ENCODE assay signal across 26 cellular contexts in genomic region chr17:48527742-48528028, GRCh38. TPM values are rescaled to one million over a fixed set of nuclear protein-coding genes. Genes with fewer than 3 reads are reported as not detected.
DNase-seq lines count a peak whose midpoint lies in the region; ATAC-seq, FAIRE-seq and TF ChIP-seq lines count a peak whose summit lies in the region.
"Had no signal": no experiment of that assay in that cellular context is flagged by ENCODE, and none has a peak within 500 bp of the region (broad histone marks: within the 10 kb centered on the region; RNA-seq: fewer than 3 reads in every experiment).

No MANE protein-coding gene starts in this region.

- H3K4me1 Mint-ChIP-seq in astrocyte (ENCODE audit: low read depth, unreplicated experiment): no peaks in the 10 kb centered on the region
- H3K4me1 Mint-ChIP-seq in activated CD4-positive, alpha-beta T cell treated with anti-CD3 and anti-CD28 coated beads, Interleukin-2, amount 10 ng/mL, durations not matched to agents 7 days and 5 days: peaks cover 1% of the 10 kb centered on the region

- no peak overlapping the region for H3K27ac Mint-ChIP-seq in astrocyte (ENCODE audit: unreplicated experiment)
- no peak overlapping the region for H3K27ac Mint-ChIP-seq in activated CD4-positive, alpha-beta T cell treated with anti-CD3 and anti-CD28 coated beads, Interleukin-2, amount 10 ng/mL, durations not matched to agents 7 days and 5 days
- H3K27ac Mint-ChIP-seq: stimulated activated naive CD8-positive, alpha-beta T cell treated with anti-CD3 and anti-CD28 coated beads, Interleukin-15, Interleukin-2, amounts not matched to agents 100 ng/mL and 50 ng/mL, for 24 hours had no signal

- intact Hi-C loops in lower lobe of right lung (cut with DNase I): no loop called here

- no peaks in the 10 kb centered on the region for H3K79me2 ChIP-seq in astrocyte (ENCODE audit: insufficient read depth, low read length)

- peak overlapping the region; percentile 60 for H3K4me3 Mint-ChIP-seq in astrocyte (ENCODE audit: unreplicated experiment)
- no peak overlapping the region for H3K4me3 Mint-ChIP-seq in activated CD4-positive, alpha-beta T cell treated with anti-CD3 and anti-CD28 coated beads, Interleukin-2, amount 10 ng/mL, durations not matched to agents 7 days and 5 days
- H3K4me3 Mint-ChIP-seq: stimulated activated naive CD8-positive, alpha-beta T cell treated with anti-CD3 and anti-CD28 coated beads, Interleukin-15, Interleukin-2, amounts not matched to agents 100 ng/mL and 50 ng/mL, for 24 hours had no signal

- peaks cover 92% of the 10 kb centered on the region for H3K27me3 Mint-ChIP-seq in astrocyte (ENCODE audit: low read depth, unreplicated experiment)
- peaks cover 66% of the 10 kb centered on the region for H3K27me3 Mint-ChIP-seq in activated CD4-positive, alpha-beta T cell treated with anti-CD3 and anti-CD28 coated beads, Interleukin-2, amount 10 ng/mL, durations not matched to agents 7 days and 5 days

- H3K4me3 ChIP-seq in HUES6 (ENCODE audit: low read depth, low read length) (peak overlapping the region; percentile 52), astrocyte (ENCODE audit: insufficient read depth, low read depth, low read length) (no peak overlapping the region), lower lobe of right lung (peak overlapping the region; percentile 25)
- H3K4me3 ChIP-seq: ovary, right lobe of liver, tibial artery had no signal

- CTCF ChIA-PET in activated CD4-positive, alpha-beta T cell treated with anti-CD3 and anti-CD28 coated beads, Interleukin-2, amount 10 ng/mL, durations not matched to agents 7 days and 5 days (lab: Charles Lee): interaction anchor here (0.6 to 1.2 kb wide), 2 partner anchors 17 to 29 kb away, joined by 3 read pairs; no protein-coding TSS in a partner anchor

- H4K20me1 ChIP-seq in astrocyte (ENCODE audit: insufficient read depth, low read length): no peaks in the 10 kb centered on the region

- POLR2A ChIA-PET in activated CD4-positive, alpha-beta T cell treated with anti-CD3 and anti-CD28 coated beads, Interleukin-2, amount 10 ng/mL, durations not matched to agents 7 days and 5 days (lab: Charles Lee): no interaction called here

- H3K9me3 ChIP-seq in HUES6 (ENCODE audit: control insufficient read depth, insufficient read depth, low read depth, low read length): no peaks in the 10 kb centered on the region
- H3K9me3 ChIP-seq in astrocyte (ENCODE audit: insufficient read depth, low read depth, low read length): no peaks in the 10 kb centered on the region
- H3K9me3 ChIP-seq in lower lobe of right lung: no peaks in the 10 kb centered on the region
- H3K9me3 ChIP-seq: esophagus squamous epithelium, ovary, right lobe of liver, tibial artery had no signal

- no peak overlapping the region for H2AFZ ChIP-seq in astrocyte (ENCODE audit: low read depth, low read length)

- DNase-seq in astrocyte (ENCODE audit: low read depth) (no peak), lower lobe of right lung (no peak), retina (peak; percentile 30)
- no peak for DNase-seq in activated CD4-positive, alpha-beta T cell treated with anti-CD3 and anti-CD28 coated beads, Interleukin-2, amount 10 ng/mL, durations not matched to agents 7 days and 5 days
- DNase-seq: AML-193, anterior cingulate cortex, cortex of kidney, DMS153, esophagus squamous epithelium, NCI-H1694 treated with DMSO at 0.1 percent for 48 hours, NCI-H2171 treated with DMSO at 0.1 percent for 48 hours, NCI-H524, ovary, right lobe of liver, SIG-M5, T-helper 1 cell, tibial artery had no signal

- H3K9ac ChIP-seq in HUES6 (ENCODE audit: low read length): peak overlapping the region; percentile 60
- no peak overlapping the region for H3K9ac ChIP-seq in astrocyte (ENCODE audit: low read length)

- FAIRE-seq in astrocyte (lab: Jason Lieb, UNC): no peak
- FAIRE-seq: frontal cortex, G401.6 had no signal

- no peaks in the 10 kb centered on the region for H3K36me3 ChIP-seq in HUES6 (ENCODE audit: control insufficient read depth, insufficient read depth, low read length)
- no peaks in the 10 kb centered on the region for H3K36me3 ChIP-seq in astrocyte (ENCODE audit: insufficient read depth, low read length)
- no peaks in the 10 kb centered on the region for H3K36me3 ChIP-seq in lower lobe of right lung
- H3K36me3 ChIP-seq: esophagus squamous epithelium, ovary, right lobe of liver, tibial artery had no signal

- H3K36me3 Mint-ChIP-seq in astrocyte (ENCODE audit: low read depth, unreplicated experiment): peaks cover 3% of the 10 kb centered on the region
- H3K36me3 Mint-ChIP-seq in activated CD4-positive, alpha-beta T cell treated with anti-CD3 and anti-CD28 coated beads, Interleukin-2, amount 10 ng/mL, durations not matched to agents 7 days and 5 days (ENCODE audit: low read depth): no peaks in the 10 kb centered on the region

- peak overlapping the region; percentile 58 for H3K4me2 ChIP-seq in astrocyte (ENCODE audit: low read length)

- H3K4me1 ChIP-seq in HUES6 (ENCODE audit: control insufficient read depth, insufficient read depth, low read length) (peaks cover 62% of the 10 kb centered on the region), astrocyte (ENCODE audit: insufficient read depth, low read length) (peaks cover 7% of the 10 kb centered on the region), lower lobe of right lung (no peaks in the 10 kb centered on the region)
- H3K4me1 ChIP-seq: right lobe of liver had no signal

- H3K27me3 ChIP-seq in HUES6 (ENCODE audit: control insufficient read depth, insufficient read depth, low read length) (peaks cover 95% of the 10 kb centered on the region), astrocyte (ENCODE audit: insufficient read depth, low read length) (peaks cover 50% of the 10 kb centered on the region), lower lobe of right lung (ENCODE audit: low read depth) (peaks cover 55% of the 10 kb centered on the region)
- H3K27me3 ChIP-seq: ovary, right lobe of liver had no signal

- peak overlapping the region; percentile 77; the same call in 1 of the 2 replicates for H3K27ac ChIP-seq in HUES6 (ENCODE audit: low read depth, low read length)
- no peak overlapping the region for H3K27ac ChIP-seq in astrocyte (ENCODE audit: low read depth, low read length)
- no peak overlapping the region for H3K27ac ChIP-seq in lower lobe of right lung
- H3K27ac ChIP-seq: esophagus squamous epithelium, ovary, right lobe of liver, tibial artery had no signal

- TF ChIP-seq CTCF in astrocyte (IDR thresholded peaks at IDR 0.05; ENCODE audit: insufficient read depth, low read depth, low read length): no peak
- no peak for TF ChIP-seq CTCF in lower lobe of right lung (IDR thresholded peaks at IDR 0.05)

- H3K9me3 Mint-ChIP-seq in astrocyte (ENCODE audit: unreplicated experiment): peaks cover 6% of the 10 kb centered on the region
- no peaks in the 10 kb centered on the region for H3K9me3 Mint-ChIP-seq in activated CD4-positive, alpha-beta T cell treated with anti-CD3 and anti-CD28 coated beads, Interleukin-2, amount 10 ng/mL, durations not matched to agents 7 days and 5 days
- H3K9me3 Mint-ChIP-seq: stimulated activated naive CD8-positive, alpha-beta T cell treated with anti-CD3 and anti-CD28 coated beads, Interleukin-15, Interleukin-2, amounts not matched to agents 100 ng/mL and 50 ng/mL, for 24 hours had no signal

- no peak for ATAC-seq in lower lobe of right lung
- no peak for ATAC-seq in HG02938 (IDR thresholded peaks at IDR 0.05; ENCODE audit: unreplicated experiment)
- no peak for ATAC-seq in HG03457 (IDR thresholded peaks at IDR 0.05; ENCODE audit: unreplicated experiment)
- ATAC-seq: Panc1 had no signal

RNA-seq across cellular contexts. Expression of gene HOXB1, which starts 3.1 kb away (rescaled TPM):
- not detected in 2 replicates for total RNA-seq in astrocyte
- total RNA-seq in lower lobe of right lung: not detected
- total RNA-seq in activated CD4-positive, alpha-beta T cell treated with anti-CD3 and anti-CD28 coated beads, Interleukin-2, amount 10 ng/mL, durations not matched to agents 7 days and 5 days: not detected
- total RNA-seq: cardiac septum, frontal cortex, myocyte, ovary, right lobe of liver had no signal

RNA-seq across cellular contexts. Expression of gene HOXB2, which starts 17.2 kb away (rescaled TPM):
- total RNA-seq in astrocyte: 0.41 and 1.8 TPM in 2 replicates
- total RNA-seq in lower lobe of right lung: 5.6 TPM
- 1 to 10 TPM; 3.4 to 4.7 TPM for total RNA-seq in activated CD4-positive, alpha-beta T cell treated with anti-CD3 and anti-CD28 coated beads, Interleukin-2, amount 10 ng/mL, durations not matched to agents 7 days and 5 days
- total RNA-seq: frontal cortex had no signal

RNA-seq across cellular contexts. Expression of gene HOXB4, which starts 50.5 kb away (rescaled TPM):
- total RNA-seq in astrocyte: not detected in 2 replicates
- total RNA-seq in lower lobe of right lung: 5.8 TPM
- total RNA-seq in activated CD4-positive, alpha-beta T cell treated with anti-CD3 and anti-CD28 coated beads, Interleukin-2, amount 10 ng/mL, durations not matched to agents 7 days and 5 days: 1 to 10 TPM; 3.3 to 3.6 TPM
- total RNA-seq: frontal cortex had no signal
